ENCODE assay signal across 8 cellular contexts in genomic region chr1:173190101-173190895, GRCh38. TPM values are rescaled to one million over a fixed set of nuclear protein-coding genes. Genes with fewer than 3 reads are reported as not detected.
A peak's percentile ranks its signal among the peaks of the same experiment; 100 is the strongest.
DNase-seq lines count a peak whose midpoint lies in the region; ATAC-seq lines count a peak whose summit lies in the region.

No MANE protein-coding gene starts in this region.

- no peaks in the 10 kb centered on the region for H3K27me3 Mint-ChIP-seq in dendritic cell treated with granulocyte-macrophage colony-stimulating factor and Interleukin-4, amounts not matched to agents 40 ng/mL and 50 ng/mL, for 4 days
- no peaks in the 10 kb centered on the region for H3K27me3 Mint-ChIP-seq in memory B cell
- peaks cover 15% of the 10 kb centered on the region for H3K27me3 Mint-ChIP-seq in activated T-helper 2 cell treated with anti-CD3 and anti-CD28 coated beads, Interferon-gamma antibody, Interleukin-2, Interleukin-4, amounts not matched to agents 10 μg/mL and 5 μg/mL and 100 μg/mL, durations not matched to agents 14 hours and 24 hours and 36 hours (ENCODE audit: low read depth)
- peaks cover 33% of the 10 kb centered on the region for H3K27me3 Mint-ChIP-seq in activated CD8-positive, alpha-beta memory T cell treated with anti-CD3 and anti-CD28 coated beads, Interleukin-2, amount 10 ng/mL, durations not matched to agents 7 days and 5 days

- no peaks in the 10 kb centered on the region for H3K36me3 ChIP-seq in aorta (ENCODE audit: control insufficient read depth in 1 of 2, insufficient read depth in 2 of 2, low read length in 1 of 2)

- 4 to 5% methylated on average over 10 of the region's 10 CpGs for WGBS in aorta, 2 donors

- CTCF ChIA-PET in activated CD8-positive, alpha-beta memory T cell treated with anti-CD3 and anti-CD28 coated beads, Interleukin-2, amount 10 ng/mL, durations not matched to agents 7 days and 5 days (lab: Charles Lee) = interaction anchor here (1.4 kb wide), 1 partner anchor 445 kb away, joined by 3 read pairs; no protein-coding TSS in a partner anchor

- H3K4me1 Mint-ChIP-seq in dendritic cell treated with granulocyte-macrophage colony-stimulating factor and Interleukin-4, amounts not matched to agents 40 ng/mL and 50 ng/mL, for 4 days (ENCODE audit: low read depth) = peaks cover 24% of the 10 kb centered on the region
- peaks cover 2% of the 10 kb centered on the region for H3K4me1 Mint-ChIP-seq in memory B cell
- peaks cover 5% of the 10 kb centered on the region for H3K4me1 Mint-ChIP-seq in activated T-helper 2 cell treated with anti-CD3 and anti-CD28 coated beads, Interferon-gamma antibody, Interleukin-2, Interleukin-4, amounts not matched to agents 10 μg/mL and 5 μg/mL and 100 μg/mL, durations not matched to agents 14 hours and 24 hours and 36 hours (ENCODE audit: low read depth)
- peaks cover 8% of the 10 kb centered on the region for H3K4me1 Mint-ChIP-seq in activated CD8-positive, alpha-beta memory T cell treated with anti-CD3 and anti-CD28 coated beads, Interleukin-2, amount 10 ng/mL, durations not matched to agents 7 days and 5 days

- DNase-seq in EL (peak; percentile 82), NCI-H446 treated with DMSO at 0.1 percent for 48 hours (lab: John Stamatoyannopoulos, UW) (peak; percentile 19), memory B cell (ENCODE audit: low spot score in 2 of 2) (no peak), aorta (peak; percentile 87 to 89), GM19238 (ENCODE audit: insufficient read length, low spot score) (no peak)
- DNase-seq in activated T-helper 2 cell treated with anti-CD3 and anti-CD28 coated beads, Interferon-gamma antibody, Interleukin-2, Interleukin-4, amounts not matched to agents 10 μg/mL and 5 μg/mL and 100 μg/mL, durations not matched to agents 14 hours and 24 hours and 36 hours (ENCODE audit: low spot score) = no peak
- DNase-seq in activated CD8-positive, alpha-beta memory T cell treated with anti-CD3 and anti-CD28 coated beads, Interleukin-2, amount 10 ng/mL, durations not matched to agents 7 days and 5 days = no peak

- H3K27ac Mint-ChIP-seq in dendritic cell treated with granulocyte-macrophage colony-stimulating factor and Interleukin-4, amounts not matched to agents 40 ng/mL and 50 ng/mL, for 4 days = peak overlapping the region; percentile 15
- peak overlapping the region; percentile 21 for H3K27ac Mint-ChIP-seq in memory B cell
- no peak overlapping the region for H3K27ac Mint-ChIP-seq in activated T-helper 2 cell treated with anti-CD3 and anti-CD28 coated beads, Interferon-gamma antibody, Interleukin-2, Interleukin-4, amounts not matched to agents 10 μg/mL and 5 μg/mL and 100 μg/mL, durations not matched to agents 14 hours and 24 hours and 36 hours
- H3K27ac Mint-ChIP-seq in activated CD8-positive, alpha-beta memory T cell treated with anti-CD3 and anti-CD28 coated beads, Interleukin-2, amount 10 ng/mL, durations not matched to agents 7 days and 5 days = no peak overlapping the region

- intact Hi-C loops in dendritic cell treated with granulocyte-macrophage colony-stimulating factor and Interleukin-4, amounts not matched to agents 40 ng/mL and 50 ng/mL, for 4 days (cut with micrococcal nuclease) = loop anchor here (5.0 to 10.0 kb wide), 2 partner anchors 178 to 235 kb away; no protein-coding TSS in a partner anchor
- intact Hi-C loops in aorta (cut with DNase I) = loop anchor here in 1 of 2 donors (10.0 kb wide), 1 partner anchor 255 kb away; no protein-coding TSS in a partner anchor
- intact Hi-C loops in activated T-helper 2 cell treated with anti-CD3 and anti-CD28 coated beads, Interferon-gamma antibody, Interleukin-2, Interleukin-4, amounts not matched to agents 10 μg/mL and 5 μg/mL and 100 μg/mL, durations not matched to agents 14 hours and 24 hours and 36 hours (cut with micrococcal nuclease) = no loop called here

- H3K4me3 ChIP-seq in aorta (ENCODE audit: low read length in 2 of 2) = no peak overlapping the region

- H3K4me3 Mint-ChIP-seq in dendritic cell treated with granulocyte-macrophage colony-stimulating factor and Interleukin-4, amounts not matched to agents 40 ng/mL and 50 ng/mL, for 4 days = no peak overlapping the region
- H3K4me3 Mint-ChIP-seq in memory B cell = no peak overlapping the region
- H3K4me3 Mint-ChIP-seq in activated T-helper 2 cell treated with anti-CD3 and anti-CD28 coated beads, Interferon-gamma antibody, Interleukin-2, Interleukin-4, amounts not matched to agents 10 μg/mL and 5 μg/mL and 100 μg/mL, durations not matched to agents 14 hours and 24 hours and 36 hours (ENCODE audit: low read depth) = no peak overlapping the region
- H3K4me3 Mint-ChIP-seq in activated CD8-positive, alpha-beta memory T cell treated with anti-CD3 and anti-CD28 coated beads, Interleukin-2, amount 10 ng/mL, durations not matched to agents 7 days and 5 days = no peak overlapping the region

- no peaks in the 10 kb centered on the region for H3K27me3 ChIP-seq in aorta (ENCODE audit: control insufficient read depth in 1 of 2, insufficient read depth in 2 of 2, low read length in 1 of 2)

- H3K36me3 Mint-ChIP-seq in dendritic cell treated with granulocyte-macrophage colony-stimulating factor and Interleukin-4, amounts not matched to agents 40 ng/mL and 50 ng/mL, for 4 days (ENCODE audit: low read depth) = no peaks in the 10 kb centered on the region
- peaks cover 8% of the 10 kb centered on the region for H3K36me3 Mint-ChIP-seq in memory B cell
- no peaks in the 10 kb centered on the region for H3K36me3 Mint-ChIP-seq in activated T-helper 2 cell treated with anti-CD3 and anti-CD28 coated beads, Interferon-gamma antibody, Interleukin-2, Interleukin-4, amounts not matched to agents 10 μg/mL and 5 μg/mL and 100 μg/mL, durations not matched to agents 14 hours and 24 hours and 36 hours (ENCODE audit: low read depth)
- H3K36me3 Mint-ChIP-seq in activated CD8-positive, alpha-beta memory T cell treated with anti-CD3 and anti-CD28 coated beads, Interleukin-2, amount 10 ng/mL, durations not matched to agents 7 days and 5 days = no peaks in the 10 kb centered on the region

- no peaks in the 10 kb centered on the region for H3K9me3 ChIP-seq in aorta (ENCODE audit: control insufficient read depth, low read length)

- H3K4me1 ChIP-seq in aorta (ENCODE audit: control insufficient read depth in 1 of 2, insufficient read depth in 2 of 2, low read length in 2 of 2) = no peaks in the 10 kb centered on the region

- peak overlapping the region; percentile 18 to 96 for H3K27ac ChIP-seq in aorta (ENCODE audit: low read depth in 1 of 2, low read length in 2 of 2)

- no peaks in the 10 kb centered on the region for H3K9me3 Mint-ChIP-seq in dendritic cell treated with granulocyte-macrophage colony-stimulating factor and Interleukin-4, amounts not matched to agents 40 ng/mL and 50 ng/mL, for 4 days
- no peaks in the 10 kb centered on the region for H3K9me3 Mint-ChIP-seq in memory B cell
- H3K9me3 Mint-ChIP-seq in activated T-helper 2 cell treated with anti-CD3 and anti-CD28 coated beads, Interferon-gamma antibody, Interleukin-2, Interleukin-4, amounts not matched to agents 10 μg/mL and 5 μg/mL and 100 μg/mL, durations not matched to agents 14 hours and 24 hours and 36 hours = no peaks in the 10 kb centered on the region
- no peaks in the 10 kb centered on the region for H3K9me3 Mint-ChIP-seq in activated CD8-positive, alpha-beta memory T cell treated with anti-CD3 and anti-CD28 coated beads, Interleukin-2, amount 10 ng/mL, durations not matched to agents 7 days and 5 days (ENCODE audit: low read depth)

- ATAC-seq in memory B cell (ENCODE audit: low read depth) = no peak
- ATAC-seq in aorta (ENCODE audit: low FRiP score) = peak; percentile 87
- ATAC-seq in activated CD8-positive, alpha-beta memory T cell treated with anti-CD3 and anti-CD28 coated beads, Interleukin-2, amount 10 ng/mL, durations not matched to agents 7 days and 5 days = no peak

RNA-seq across cellular contexts. Expression of gene TNFSF4, which starts 16.8 kb away (rescaled TPM):
- total RNA-seq in aorta = 1 to 10 TPM in 1 of 2 donors, under 1 TPM in 1; 0.49 to 4.0 TPM
- polyA plus RNA-seq in aorta = 1 to 10 TPM in 1 of 2 donors, not detected in 1; 2.5 TPM
- total RNA-seq in activated T-helper 2 cell treated with anti-CD3 and anti-CD28 coated beads, Interferon-gamma antibody, Interleukin-2, Interleukin-4, amounts not matched to agents 10 μg/mL and 5 μg/mL and 100 μg/mL, durations not matched to agents 14 hours and 24 hours and 36 hours = 1.1 and 1.3 TPM in 2 replicates
- 10 to 100 TPM in 1 of 2 experiments, under 1 TPM in 1; 0.47 to 17.5 TPM for total RNA-seq in activated CD8-positive, alpha-beta memory T cell treated with anti-CD3 and anti-CD28 coated beads, Interleukin-2, amount 10 ng/mL, durations not matched to agents 7 days and 5 days

Comparison
In these comparisons a context has a peak if more than half of its experiments do, and no peak if none do; other contexts are left out.
1. DNase-seq: peak in EL (single experiment), NCI-H446 treated with DMSO at 0.1 percent for 48 hours (single experiment) and aorta (2 of 2); none in memory B cell (0 of 2), activated T-helper 2 cell treated with anti-CD3 and anti-CD28 coated beads, Interferon-gamma antibody, Interleukin-2, Interleukin-4, amounts not matched to agents 10 μg/mL and 5 μg/mL and 100 μg/mL, durations not matched to agents 14 hours and 24 hours and 36 hours (single experiment), GM19238 (single experiment) and activated CD8-positive, alpha-beta memory T cell treated with anti-CD3 and anti-CD28 coated beads, Interleukin-2, amount 10 ng/mL, durations not matched to agents 7 days and 5 days (single experiment).
2. H3K27ac Mint-ChIP-seq: peak in dendritic cell treated with granulocyte-macrophage colony-stimulating factor and Interleukin-4, amounts not matched to agents 40 ng/mL and 50 ng/mL, for 4 days (single experiment) and memory B cell (single experiment); none in activated T-helper 2 cell treated with anti-CD3 and anti-CD28 coated beads, Interferon-gamma antibody, Interleukin-2, Interleukin-4, amounts not matched to agents 10 μg/mL and 5 μg/mL and 100 μg/mL, durations not matched to agents 14 hours and 24 hours and 36 hours (single experiment) and activated CD8-positive, alpha-beta memory T cell treated with anti-CD3 and anti-CD28 coated beads, Interleukin-2, amount 10 ng/mL, durations not matched to agents 7 days and 5 days (single experiment).